In genomic region chr6:95294047-95294446, GRCh38 we compare ENCODE assay signal across 18 cellular contexts.
A peak's percentile ranks its signal among the peaks of the same experiment; 100 is the strongest.
DNase-seq lines count a peak whose midpoint lies in the region; ATAC-seq and TF ChIP-seq lines count a peak whose summit lies in the region.
"Had no signal": no experiment of that assay in that cellular context is flagged by ENCODE, and none has a peak within 500 bp of the region (broad histone marks: within the 10 kb centered on the region; RNA-seq: fewer than 3 reads in every experiment).

No MANE protein-coding gene starts in this region.

- no peaks in the 10 kb centered on the region for H3K79me2 ChIP-seq in trophoblast cell (ENCODE audit: control insufficient read depth, insufficient read depth, low read length, poor library complexity)
- H3K79me2 ChIP-seq in OCI-LY7 (ENCODE audit: insufficient read depth, low read depth, low read length), result no peaks in the 10 kb centered on the region

- H3K36me3 Mint-ChIP-seq in WTC11, result no peaks in the 10 kb centered on the region

- H3K4me1 Mint-ChIP-seq in WTC11, result peaks cover 12% of the 10 kb centered on the region

- H2BK5ac ChIP-seq in trophoblast cell (ENCODE audit: low read depth, low read length, poor library complexity), result no peak overlapping the region

- no peak for TF ChIP-seq CTCF in WTC11 (IDR thresholded peaks at IDR 0.05)
- TF ChIP-seq CTCF in esophagus muscularis mucosa (IDR thresholded peaks at IDR 0.05), result no peak
- TF ChIP-seq CTCF in OCI-LY7 (conservative IDR thresholded peaks at IDR 0.05; ENCODE audit: low read length), result no peak

- H3K4me2 ChIP-seq in trophoblast cell (ENCODE audit: low read length) (no peak overlapping the region), OCI-LY7 (ENCODE audit: low read length) (no peak overlapping the region)
- H3K4me2 ChIP-seq: KMS-11 had no signal

- no peaks in the 10 kb centered on the region for H3K36me3 ChIP-seq in iPS-18a (ENCODE audit: control insufficient read depth, low read depth, low read length)
- H3K36me3 ChIP-seq in trophoblast cell (ENCODE audit: control insufficient read depth in 1 of 2, insufficient read depth in 2 of 2, low read length in 2 of 2), result no peaks in the 10 kb centered on the region
- H3K36me3 ChIP-seq in esophagus muscularis mucosa, result no peaks in the 10 kb centered on the region
- no peaks in the 10 kb centered on the region for H3K36me3 ChIP-seq in OCI-LY7 (ENCODE audit: insufficient read depth, low read length)
- H3K36me3 ChIP-seq: MG63, SJCRH30 had no signal

- CTCF ChIA-PET in WTC11 (lab: Charles Lee), result interaction anchor here (0.6 kb wide), 1 partner anchor 12 kb away, joined by 3 read pairs; no protein-coding TSS in a partner anchor
- CTCF ChIA-PET in OCI-LY7 (lab: Charles Lee; ENCODE audit: unreplicated experiment), result no interaction called here

- no peak overlapping the region for H3K23ac ChIP-seq in trophoblast cell (ENCODE audit: low read length)

- no peak overlapping the region for H3K14ac ChIP-seq in trophoblast cell (ENCODE audit: low read length)

- no peak overlapping the region for H4K91ac ChIP-seq in trophoblast cell (ENCODE audit: low read depth, low read length)

- WGBS in trophoblast cell (ENCODE audit: extremely low coverage, insufficient coverage, insufficient read length), result no CpG with 5 or more reads among the region's 2 CpGs
- 36% methylated on average over 2 of the region's 2 CpGs for WGBS in esophagus muscularis mucosa

- peaks cover 2% of the 10 kb centered on the region for H3K79me1 ChIP-seq in trophoblast cell (ENCODE audit: low read length)

- no peak overlapping the region for H4K12ac ChIP-seq in trophoblast cell (ENCODE audit: low read depth, low read length)

- no peak overlapping the region for H2BK12ac ChIP-seq in trophoblast cell (ENCODE audit: low read length)

- H4K8ac ChIP-seq in trophoblast cell (ENCODE audit: low read depth, low read length), result no peak overlapping the region

- no peaks in the 10 kb centered on the region for H4K20me1 ChIP-seq in OCI-LY7 (ENCODE audit: insufficient read depth, low read length)

- no peak overlapping the region for H3K4me3 ChIP-seq in iPS-18a (ENCODE audit: low read length)
- H3K4me3 ChIP-seq in trophoblast cell (ENCODE audit: low read depth, low read length), result no peak overlapping the region
- no peak overlapping the region for H3K4me3 ChIP-seq in esophagus muscularis mucosa
- no peak overlapping the region for H3K4me3 ChIP-seq in OCI-LY7 (ENCODE audit: low read depth, low read length, poor library complexity, severe bottlenecking)
- H3K4me3 ChIP-seq: GM23248, MG63, SJCRH30 had no signal

- no peak overlapping the region for H2AFZ ChIP-seq in trophoblast cell (ENCODE audit: insufficient read depth, low read length, poor library complexity)
- no peak overlapping the region for H2AFZ ChIP-seq in OCI-LY7 (ENCODE audit: low read length)
- H2AFZ ChIP-seq: GM23248 had no signal

- H3K27me3 ChIP-seq in iPS-18a (ENCODE audit: control insufficient read depth, insufficient read depth, low read length) (no peaks in the 10 kb centered on the region), trophoblast cell (ENCODE audit: insufficient read depth, low read length) (no peaks in the 10 kb centered on the region), esophagus muscularis mucosa (no peaks in the 10 kb centered on the region)
- H3K27me3 ChIP-seq: MG63, SJCRH30 had no signal

- no peak overlapping the region for H2AK5ac ChIP-seq in trophoblast cell (ENCODE audit: low read length)

- no peak for TF ChIP-seq EP300 in esophagus muscularis mucosa (IDR thresholded peaks at IDR 0.05)

- H3K9me3 Mint-ChIP-seq in WTC11, result no peaks in the 10 kb centered on the region
- H3K9me3 Mint-ChIP-seq: CD4-positive, alpha-beta T cell had no signal

- POLR2A ChIA-PET in WTC11 (lab: Charles Lee) (no interaction called here), OCI-LY7 (lab: Charles Lee) (interaction anchor here (0.7 to 1.3 kb wide), 3 partner anchors 10 to 161 kb away, joined by 3 to 4 read pairs (median 3); no protein-coding TSS in a partner anchor)

- peak overlapping the region; percentile 50 for H3K27ac Mint-ChIP-seq in WTC11
- H3K27ac Mint-ChIP-seq: CD4-positive, alpha-beta T cell had no signal

- H3K9ac ChIP-seq in iPS-18a (ENCODE audit: low read length) (no peak overlapping the region), trophoblast cell (ENCODE audit: low read length) (no peak overlapping the region)
- H3K9ac ChIP-seq: GM23248, KMS-11 had no signal

- H3K18ac ChIP-seq in trophoblast cell (ENCODE audit: low read length), result no peak overlapping the region

- intact Hi-C loops in esophagus muscularis mucosa (cut with DNase I) (no loop called here), OCI-LY7 (cut with micrococcal nuclease; ENCODE audit: unreplicated experiment) (no loop called here)

- peak; percentile 81 for ATAC-seq in WTC11

- no peaks in the 10 kb centered on the region for H3K27me3 Mint-ChIP-seq in WTC11 (ENCODE audit: low read depth)
- H3K27me3 Mint-ChIP-seq: CD4-positive, alpha-beta T cell had no signal

- no peak overlapping the region for H2BK120ac ChIP-seq in trophoblast cell (ENCODE audit: insufficient read depth, low read length, poor library complexity)

- no peak overlapping the region for H3K4me3 Mint-ChIP-seq in WTC11
- H3K4me3 Mint-ChIP-seq: CD4-positive, alpha-beta T cell had no signal

- H3K9me2 ChIP-seq in OCI-LY7 (ENCODE audit: insufficient read depth, low read length), result no peaks in the 10 kb centered on the region

- H3K4me1 ChIP-seq in iPS-18a (ENCODE audit: control insufficient read depth, low read depth, low read length), result peaks cover 11% of the 10 kb centered on the region
- peaks cover 2 to 6% of the 10 kb centered on the region in 2 experiments for H3K4me1 ChIP-seq in trophoblast cell (ENCODE audit: control insufficient read depth in 1 of 2, insufficient read depth in 2 of 2, low read length in 2 of 2)
- H3K4me1 ChIP-seq in esophagus muscularis mucosa, result no peaks in the 10 kb centered on the region
- no peaks in the 10 kb centered on the region for H3K4me1 ChIP-seq in OCI-LY7 (ENCODE audit: insufficient read depth, low read length, poor library complexity, severe bottlenecking)

- DNase-seq in HT-29 (ENCODE audit: low spot score), result peak; percentile 4
- no peak for DNase-seq in WTC11 (ENCODE audit: low spot score)
- peak; percentile 42 to 87 for DNase-seq in trophoblast cell
- no peak for DNase-seq in CD1c-positive myeloid dendritic cell (ENCODE audit: extremely low spot score)
- no peak for DNase-seq in NOMO-1 treated with DMSO at 0.1 percent for 48 hours (lab: John Stamatoyannopoulos, UW; ENCODE audit: unreplicated experiment)
- no peak for DNase-seq in esophagus muscularis mucosa (ENCODE audit: extremely low spot score)
- DNase-seq in OCI-LY7 (ENCODE audit: low spot score), result no peak
- DNase-seq: CD4-positive, alpha-beta T cell; DMS79 treated with DMSO at 0.1 percent for 48 hours; GM23248; MG63; NCI-H1092; NCI-H345; NK-92 treated with Interleukin-12 subunit alpha and Interleukin-12 subunit beta, amount 100 ng/mL, for 24 hours; SJCRH30 had no signal

- no peak overlapping the region for H3K4ac ChIP-seq in trophoblast cell (ENCODE audit: low read depth, low read length)

- no peak for TF ChIP-seq POLR2A in esophagus muscularis mucosa (IDR thresholded peaks at IDR 0.05; ENCODE audit: low read depth)

- no peaks in the 10 kb centered on the region for H3K9me3 ChIP-seq in iPS-18a (ENCODE audit: control insufficient read depth, low read depth, low read length)
- H3K9me3 ChIP-seq in trophoblast cell (ENCODE audit: insufficient read depth, low read depth, low read length), result no peaks in the 10 kb centered on the region
- no peaks in the 10 kb centered on the region for H3K9me3 ChIP-seq in esophagus muscularis mucosa
- no peaks in the 10 kb centered on the region for H3K9me3 ChIP-seq in OCI-LY7 (ENCODE audit: low read length)
- H3K9me3 ChIP-seq: MG63, SJCRH30 had no signal

- no TSS peak for BruUV-seq in OCI-LY7 (replicated peaks; lab: Mats Ljungman, UMichigan)

- H3K27ac ChIP-seq in iPS-18a (ENCODE audit: low read length) (peak overlapping the region; percentile 40), trophoblast cell (ENCODE audit: low read depth, low read length) (peak overlapping the region; percentile 71), esophagus muscularis mucosa (replicated peaks in 1 of 4) (no peak overlapping the region), OCI-LY7 (ENCODE audit: low read depth, low read length, poor library complexity, severe bottlenecking) (no peak overlapping the region)
- H3K27ac ChIP-seq: GM23248, KMS-11, RWPE1, SJCRH30 had no signal

TF ChIP-seq in WTC11, 78 proteins besides CTCF, POLR2A, EP300 and RAD21 (continues in another document):
- TF ChIP-seq, protein P1, sequence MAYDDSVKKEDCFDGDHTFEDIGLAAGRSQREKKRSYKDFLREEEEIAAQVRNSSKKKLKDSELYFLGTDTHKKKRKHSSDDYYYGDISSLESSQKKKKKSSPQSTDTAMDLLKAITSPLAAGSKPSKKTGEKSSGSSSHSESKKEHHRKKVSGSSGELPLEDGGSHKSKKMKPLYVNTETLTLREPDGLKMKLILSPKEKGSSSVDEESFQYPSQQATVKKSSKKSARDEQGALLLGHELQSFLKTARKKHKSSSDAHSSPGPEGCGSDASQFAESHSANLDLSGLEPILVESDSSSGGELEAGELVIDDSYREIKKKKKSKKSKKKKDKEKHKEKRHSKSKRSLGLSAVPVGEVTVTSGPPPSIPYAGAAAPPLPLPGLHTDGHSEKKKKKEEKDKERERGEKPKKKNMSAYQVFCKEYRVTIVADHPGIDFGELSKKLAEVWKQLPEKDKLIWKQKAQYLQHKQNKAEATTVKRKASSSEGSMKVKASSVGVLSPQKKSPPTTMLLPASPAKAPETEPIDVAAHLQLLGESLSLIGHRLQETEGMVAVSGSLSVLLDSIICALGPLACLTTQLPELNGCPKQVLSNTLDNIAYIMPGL (CRISPR knock-in tag; IDR thresholded peaks at IDR 0.05), result no peak
- TF ChIP-seq IRF2 (CRISPR knock-in tag; IDR thresholded peaks at IDR 0.05; ENCODE audit: borderline replicate concordance, low read depth), result no peak
- TF ChIP-seq TP53 (CRISPR knock-in tag; IDR thresholded peaks at IDR 0.05), result no peak
- TF ChIP-seq, protein P2, sequence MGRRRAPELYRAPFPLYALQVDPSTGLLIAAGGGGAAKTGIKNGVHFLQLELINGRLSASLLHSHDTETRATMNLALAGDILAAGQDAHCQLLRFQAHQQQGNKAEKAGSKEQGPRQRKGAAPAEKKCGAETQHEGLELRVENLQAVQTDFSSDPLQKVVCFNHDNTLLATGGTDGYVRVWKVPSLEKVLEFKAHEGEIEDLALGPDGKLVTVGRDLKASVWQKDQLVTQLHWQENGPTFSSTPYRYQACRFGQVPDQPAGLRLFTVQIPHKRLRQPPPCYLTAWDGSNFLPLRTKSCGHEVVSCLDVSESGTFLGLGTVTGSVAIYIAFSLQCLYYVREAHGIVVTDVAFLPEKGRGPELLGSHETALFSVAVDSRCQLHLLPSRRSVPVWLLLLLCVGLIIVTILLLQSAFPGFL (CRISPR knock-in tag; IDR thresholded peaks at IDR 0.05; ENCODE audit: borderline replicate concordance), result no peak
- TF ChIP-seq TEAD1 (CRISPR knock-in tag; IDR thresholded peaks at IDR 0.05), result no peak
- no peak for TF ChIP-seq SP1 (CRISPR knock-in tag; conservative IDR thresholded peaks at IDR 0.05)
- no peak for TF ChIP-seq MYBL2 (CRISPR knock-in tag; IDR thresholded peaks at IDR 0.05)

Comparison
In these comparisons a context has a peak if more than half of its experiments do, and no peak if none do; other contexts are left out.
1. DNase-seq: peak in HT-29 (single experiment) and trophoblast cell (2 of 2); none in WTC11 (single experiment), CD1c-positive myeloid dendritic cell (single experiment), NOMO-1 treated with DMSO at 0.1 percent for 48 hours (single experiment), esophagus muscularis mucosa (single experiment) and OCI-LY7 (single experiment).
2. H3K27ac ChIP-seq: peak in iPS-18a (single experiment) and trophoblast cell (single experiment); none in esophagus muscularis mucosa (0 of 4) and OCI-LY7 (single experiment).